In genomic region chr17:16444258-16444886, GRCh38 we compare ENCODE assay signal across 10 cellular contexts. TPM values are rescaled to one million over a fixed set of nuclear protein-coding genes. Genes with fewer than 3 reads are reported as not detected.
DNase-seq lines count a peak whose midpoint lies in the region; ATAC-seq and TF ChIP-seq lines count a peak whose summit lies in the region.
"Had no signal": no experiment of that assay in that cellular context is flagged by ENCODE, and none has a peak within 500 bp of the region (broad histone marks: within the 10 kb centered on the region; RNA-seq: fewer than 3 reads in every experiment).

No MANE protein-coding gene starts in this region.

- H3K36me3 Mint-ChIP-seq in brain, result peaks cover 75% of the 10 kb centered on the region

- DNase-seq in Right ventricle myocardium superior (no peak), cardiac septum (ENCODE audit: low spot score) (no peak), NCI-H446 treated with DMSO at 0.1 percent for 48 hours (lab: John Stamatoyannopoulos, UW) (peak; percentile 63), epidermal melanocyte (ENCODE audit: insufficient read length, low spot score) (no peak), middle frontal gyrus (ENCODE audit: extremely low spot score, low spot score) (no peak), SK-N-DZ (ENCODE audit: low spot score) (no peak)
- DNase-seq: NCI-H2227 treated with DMSO at 0.1 percent for 48 hours, posterior cingulate gyrus had no signal

- H3K27ac Mint-ChIP-seq in brain, result peak overlapping the region; percentile 72 to 99 (median 92)

- H3K27ac ChIP-seq in thymus (ENCODE audit: low read depth), result peak overlapping the region; percentile 4

- no peak overlapping the region for H3K4me3 ChIP-seq in thymus (ENCODE audit: low read length)

- H3K36me3 ChIP-seq in thymus (ENCODE audit: control insufficient read depth, insufficient read depth), result peaks cover 57% of the 10 kb centered on the region

- H3K4me1 Mint-ChIP-seq in brain, result peaks cover 65% of the 10 kb centered on the region

- H3K9me3 Mint-ChIP-seq in brain, result no peaks in the 10 kb centered on the region

- peaks cover 10% of the 10 kb centered on the region for H3K27me3 Mint-ChIP-seq in brain

- H3K27me3 ChIP-seq in thymus (ENCODE audit: control insufficient read depth, insufficient read depth), result no peaks in the 10 kb centered on the region

- no peaks in the 10 kb centered on the region for H3K9me3 ChIP-seq in thymus (ENCODE audit: control insufficient read depth)

- peaks cover 10% of the 10 kb centered on the region for H3K4me1 ChIP-seq in thymus (ENCODE audit: control insufficient read depth, insufficient read depth, low read length)

- intact Hi-C loops in Right ventricle myocardium superior (cut with DNase I), result loop anchor here (5.0 kb wide), 1 partner anchor 57 kb away; no protein-coding TSS in a partner anchor
- intact Hi-C loops in cardiac septum (cut with DNase I), result no loop called here

- WGBS in thymus, result 94% methylated on average over 6 of the region's 6 CpGs

- peak; percentile 13 for ATAC-seq in Right ventricle myocardium superior (ENCODE audit: poor library complexity)

- no peak for TF ChIP-seq CTCF in brain (conservative IDR thresholded peaks at IDR 0.05)

- H3K4me3 Mint-ChIP-seq in brain, result peak overlapping the region in 1 of 5 experiments; percentile 10

RNA-seq across cellular contexts. Expression of gene TRPV2, which starts 29.0 kb away (rescaled TPM):
- total RNA-seq in Right ventricle myocardium superior (10.3 TPM), cardiac septum (9.1 TPM)
- polyA plus RNA-seq in brain (ENCODE audit: insufficient read depth, low read depth, low replicate concordance) (7.8 TPM), thymus (39.8 TPM)
- polyA plus RNA-seq in SK-N-DZ (2014; cell fraction: cytosol; rRNA removed), result 1.1 and 2.8 TPM in 2 replicates
- 1.2 and 2.4 TPM in 2 replicates for polyA plus RNA-seq in SK-N-DZ (2014; cell fraction: nucleus; rRNA removed)

RNA-seq across cellular contexts. Expression of gene LRRC75A, which starts 47.6 kb away (rescaled TPM):
- total RNA-seq in Right ventricle myocardium superior, result 0.40 TPM
- total RNA-seq in cardiac septum, result 1.4 TPM
- polyA plus RNA-seq in brain (ENCODE audit: insufficient read depth, low read depth, low replicate concordance), result 38.0 TPM
- polyA plus RNA-seq in thymus, result 2.1 TPM
- polyA plus RNA-seq in SK-N-DZ (2014; cell fraction: cytosol; rRNA removed), result 1.5 and 2.3 TPM in 2 replicates
- polyA plus RNA-seq in SK-N-DZ (2014; cell fraction: nucleus; rRNA removed), result 1.9 and 3.0 TPM in 2 replicates
